8 cellular contexts compared by ENCODE assay signal in genomic region chr5:39217365-39218281, GRCh38. TPM values are rescaled to one million over a fixed set of nuclear protein-coding genes. Genes with fewer than 3 reads are reported as not detected.
DNase-seq lines count a peak whose midpoint lies in the region; ATAC-seq and TF ChIP-seq lines count a peak whose summit lies in the region.

No MANE protein-coding gene starts in this region.

- ATAC-seq in GM18520 (IDR thresholded peaks at IDR 0.05; ENCODE audit: unreplicated experiment) (peak; percentile 66), HG03095 (IDR thresholded peaks at IDR 0.05; ENCODE audit: unreplicated experiment) (peak; percentile 85), activated B cell treated with CpG ODN at 0.5 μM for 24 hours (ENCODE audit: low read depth) (peak; percentile 77)

- H3K4me3 ChIP-seq in kidney epithelial cell (ENCODE audit: low read depth, low read length): no peak overlapping the region

- H3K9me3 Mint-ChIP-seq in activated B cell treated with CpG ODN at 0.5 μM for 24 hours: no peaks in the 10 kb centered on the region

- H3K4me3 Mint-ChIP-seq in activated B cell treated with CpG ODN at 0.5 μM for 24 hours: no peak overlapping the region

- no peak overlapping the region for H3K27ac ChIP-seq in caudate nucleus (ENCODE audit: low read depth, low read length)

- H3K27me3 Mint-ChIP-seq in activated B cell treated with CpG ODN at 0.5 μM for 24 hours: peaks cover 5% of the 10 kb centered on the region

- in situ Hi-C loops in ACHN (cut with HindIII; ENCODE audit: low pct_ligation_motif_present, low pct_unique_long_range_greater_than_20kb, low sequenced_read_pairs): no loop called here

- no peaks in the 10 kb centered on the region for H3K4me1 Mint-ChIP-seq in activated B cell treated with CpG ODN at 0.5 μM for 24 hours

- no peaks in the 10 kb centered on the region for H3K36me3 ChIP-seq in kidney epithelial cell (ENCODE audit: control insufficient read depth, insufficient read depth, low read length)

- TF ChIP-seq CTCF in activated B cell treated with CpG ODN at 0.5 μM for 24 hours (IDR thresholded peaks at IDR 0.05): peak; percentile 86
- TF ChIP-seq CTCF in kidney epithelial cell (IDR thresholded peaks at IDR 0.05; ENCODE audit: insufficient read depth, low read length, poor library complexity, severe bottlenecking): peak; percentile 89

- POLR2A ChIA-PET in activated B cell treated with CpG ODN at 0.5 μM for 24 hours (lab: Charles Lee): no interaction called here

- peak; percentile 74 for DNase-seq in ACHN
- peak; percentile 40 for DNase-seq in NCI-H345 (lab: John Stamatoyannopoulos, UW)
- no peak for DNase-seq in activated B cell treated with CpG ODN at 0.5 μM for 24 hours
- peak in 43 of 61 donors; percentile 0 to 83 (median 29) for DNase-seq in caudate nucleus (lab: John Stamatoyannopoulos, UW)
- DNase-seq in kidney epithelial cell (ENCODE audit: low read depth): peak; percentile 34
- peak in 3 of 4 experiments; percentile 56 to 71 (median 61) for DNase-seq in stimulated activated CD4-positive, alpha-beta T cell treated with anti-CD3 and anti-CD28 coated beads, Interleukin-1b, Interleukin-23, amount 100 ng/mL, for 24 hours (ENCODE audit: low read depth in 4 of 4, low spot score in 1 of 4)

- H3K27ac Mint-ChIP-seq in activated B cell treated with CpG ODN at 0.5 μM for 24 hours: no peak overlapping the region

- intact Hi-C loops in activated B cell treated with CpG ODN at 0.5 μM for 24 hours (cut with micrococcal nuclease): loop anchor here (1.0 to 10.0 kb wide), 6 partner anchors 66 to 353 kb away; no protein-coding TSS in a partner anchor

- CTCF ChIA-PET in activated B cell treated with CpG ODN at 0.5 μM for 24 hours (lab: Charles Lee): interaction anchor here (0.6 to 4.9 kb wide), 35 partner anchors 9 to 1517 kb away, joined by 3 to 90 read pairs (median 4); no protein-coding TSS in a partner anchor

- no peaks in the 10 kb centered on the region for H3K27me3 ChIP-seq in kidney epithelial cell (ENCODE audit: control insufficient read depth, insufficient read depth, low read length)

- no peaks in the 10 kb centered on the region for H3K36me3 Mint-ChIP-seq in activated B cell treated with CpG ODN at 0.5 μM for 24 hours (ENCODE audit: low read depth)

RNA-seq across cellular contexts. Expression of gene FYB1, which starts 1.7 kb away (rescaled TPM):
- total RNA-seq in activated B cell treated with CpG ODN at 0.5 μM for 24 hours (0.55 and 0.56 TPM in 2 replicates), kidney epithelial cell (not detected in 2 replicates)
